ENCODE assay signal across 1 cellular context in the genomic region with DNA sequence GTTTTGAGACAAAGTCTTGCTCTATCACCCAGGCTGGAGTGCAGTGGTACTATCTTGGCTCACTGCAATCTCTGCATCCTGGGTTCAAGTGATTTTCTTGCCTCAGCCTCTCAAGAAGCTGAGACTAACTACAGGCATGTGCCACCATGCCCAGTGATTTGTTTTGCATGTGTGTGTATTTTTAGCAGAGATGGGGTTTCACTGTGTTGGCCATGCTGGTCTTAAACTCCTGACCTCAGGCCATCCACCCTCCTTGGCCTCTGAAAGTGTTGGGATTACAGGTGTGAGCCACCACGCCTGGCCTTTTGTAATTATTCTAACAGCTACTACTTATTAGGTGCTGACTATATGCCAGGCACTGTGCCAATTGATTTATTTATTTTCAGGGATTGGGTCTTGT. TPM values are rescaled to one million over a fixed set of nuclear protein-coding genes. Genes with fewer than 3 reads are reported as not detected.
"Had no signal": no experiment of that assay in that cellular context is flagged by ENCODE, and none has a peak within 500 bp of the region (broad histone marks: within the 10 kb centered on the region; RNA-seq: fewer than 3 reads in every experiment).

No MANE protein-coding gene starts in this region.

RNA-seq across cellular contexts. Expression of gene NPIPA7, which starts 25.3 kb away (rescaled TPM):
- polyA plus RNA-seq: IgD-negative memory B cell had no signal
